1 cellular context compared by ENCODE assay signal in the genomic region with DNA sequence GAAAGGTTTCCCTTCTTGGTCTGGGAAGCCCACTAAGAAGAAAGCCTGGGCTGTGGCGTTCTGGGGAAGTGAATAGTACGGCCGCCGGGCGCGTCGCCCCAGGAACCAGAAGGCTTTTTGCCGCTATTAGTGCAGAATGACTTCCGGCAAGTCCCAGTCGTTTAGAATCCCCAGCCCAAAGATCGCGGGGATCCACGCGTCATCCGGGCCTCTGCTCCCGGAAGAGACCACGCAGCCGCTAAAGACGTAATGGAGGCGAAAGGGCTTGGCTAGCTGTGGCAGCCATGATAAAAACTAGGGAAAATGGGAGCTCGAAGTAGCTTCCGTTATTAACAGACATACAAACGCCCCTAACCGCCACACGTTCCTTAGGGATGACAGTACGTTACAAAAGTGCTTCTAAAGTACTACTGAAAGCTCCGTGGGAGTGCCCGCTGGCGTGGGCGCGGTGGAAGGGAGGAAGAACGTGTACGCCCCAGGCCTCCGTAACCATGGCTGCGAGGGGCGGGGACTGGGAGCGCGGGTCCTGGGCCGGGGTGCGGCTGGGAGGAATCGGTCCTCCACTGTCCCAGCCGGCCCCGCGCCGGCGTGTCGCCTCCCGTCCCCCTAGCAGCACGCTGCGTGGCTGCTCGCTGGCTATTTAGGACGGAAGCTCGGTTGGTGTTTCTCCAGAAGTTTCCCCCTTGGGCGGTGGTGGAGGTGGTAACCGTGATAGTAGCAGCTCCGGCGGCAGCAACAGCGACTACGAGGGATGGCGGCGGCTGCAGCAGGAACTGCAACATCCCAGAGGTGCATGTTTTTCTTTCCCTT.
TF ChIP-seq lines count a peak whose summit lies in the region.

A gene (plus strand): TSS at position 667 of the 810 bp plus-strand sequence. CDS start 85 bp downstream, at position 752.

TF ChIP-seq in GM12878, 131 proteins besides CTCF, POLR2A, EP300 and RAD21 (continued from another document and continues in another):
- TF ChIP-seq CREB1 (IDR thresholded peaks at IDR 0.05; ENCODE audit: low read depth), result peak; percentile 76
- TF ChIP-seq RCOR1 (conservative IDR thresholded peaks at IDR 0.05; ENCODE audit: low read depth, low read length), result no peak
- TF ChIP-seq, protein P1, sequence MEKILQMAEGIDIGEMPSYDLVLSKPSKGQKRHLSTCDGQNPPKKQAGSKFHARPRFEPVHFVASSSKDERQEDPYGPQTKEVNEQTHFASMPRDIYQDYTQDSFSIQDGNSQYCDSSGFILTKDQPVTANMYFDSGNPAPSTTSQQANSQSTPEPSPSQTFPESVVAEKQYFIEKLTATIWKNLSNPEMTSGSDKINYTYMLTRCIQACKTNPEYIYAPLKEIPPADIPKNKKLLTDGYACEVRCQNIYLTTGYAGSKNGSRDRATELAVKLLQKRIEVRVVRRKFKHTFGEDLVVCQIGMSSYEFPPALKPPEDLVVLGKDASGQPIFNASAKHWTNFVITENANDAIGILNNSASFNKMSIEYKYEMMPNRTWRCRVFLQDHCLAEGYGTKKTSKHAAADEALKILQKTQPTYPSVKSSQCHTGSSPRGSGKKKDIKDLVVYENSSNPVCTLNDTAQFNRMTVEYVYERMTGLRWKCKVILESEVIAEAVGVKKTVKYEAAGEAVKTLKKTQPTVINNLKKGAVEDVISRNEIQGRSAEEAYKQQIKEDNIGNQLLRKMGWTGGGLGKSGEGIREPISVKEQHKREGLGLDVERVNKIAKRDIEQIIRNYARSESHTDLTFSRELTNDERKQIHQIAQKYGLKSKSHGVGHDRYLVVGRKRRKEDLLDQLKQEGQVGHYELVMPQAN (conservative IDR thresholded peaks at IDR 0.05), result peak; percentile 58
- TF ChIP-seq MEF2A (IDR thresholded peaks at IDR 0.05; ENCODE audit: insufficient read depth, low read depth, low read length), result no peak
- TF ChIP-seq, protein P2, sequence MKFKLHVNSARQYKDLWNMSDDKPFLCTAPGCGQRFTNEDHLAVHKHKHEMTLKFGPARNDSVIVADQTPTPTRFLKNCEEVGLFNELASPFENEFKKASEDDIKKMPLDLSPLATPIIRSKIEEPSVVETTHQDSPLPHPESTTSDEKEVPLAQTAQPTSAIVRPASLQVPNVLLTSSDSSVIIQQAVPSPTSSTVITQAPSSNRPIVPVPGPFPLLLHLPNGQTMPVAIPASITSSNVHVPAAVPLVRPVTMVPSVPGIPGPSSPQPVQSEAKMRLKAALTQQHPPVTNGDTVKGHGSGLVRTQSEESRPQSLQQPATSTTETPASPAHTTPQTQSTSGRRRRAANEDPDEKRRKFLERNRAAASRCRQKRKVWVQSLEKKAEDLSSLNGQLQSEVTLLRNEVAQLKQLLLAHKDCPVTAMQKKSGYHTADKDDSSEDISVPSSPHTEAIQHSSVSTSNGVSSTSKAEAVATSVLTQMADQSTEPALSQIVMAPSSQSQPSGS (IDR thresholded peaks at IDR 0.05; ENCODE audit: low read length), result no peak
- no peak for TF ChIP-seq EZH2 (IDR thresholded peaks at IDR 0.05; ENCODE audit: borderline replicate concordance, control insufficient read depth, low read depth, low read length)
- TF ChIP-seq ETV6 (conservative IDR thresholded peaks at IDR 0.05 in 1 of 2, IDR thresholded peaks at IDR 0.05 in 1 of 2; ENCODE audit: borderline replicate concordance in 1 of 2, low read depth in 1 of 2), result peak in 1 of 2 experiments; percentile 44; a peak in 1 of 4 replicates
- no peak for TF ChIP-seq BCL11A (IDR thresholded peaks at IDR 0.05; ENCODE audit: low read depth, low read length)
- no peak for TF ChIP-seq TARDBP (IDR thresholded peaks at IDR 0.05; ENCODE audit: borderline replicate concordance)
- peak; percentile 91 for TF ChIP-seq NBN (IDR thresholded peaks at IDR 0.05)
- TF ChIP-seq RELA (IDR thresholded peaks at IDR 0.05; ENCODE audit: borderline replicate concordance, partially characterized antibody), result no peak
- no peak for TF ChIP-seq CBX3 (IDR thresholded peaks at IDR 0.05; ENCODE audit: borderline replicate concordance, low read depth)
- TF ChIP-seq PAX5 (IDR thresholded peaks at IDR 0.05; ENCODE audit: borderline replicate concordance, low read depth, low read length), result peak; percentile 12; the same call in 1 of the 2 replicates
- TF ChIP-seq NFXL1 (IDR thresholded peaks at IDR 0.05; ENCODE audit: borderline replicate concordance), result no peak
- peak; percentile 71; the same call in 1 of the 2 replicates for TF ChIP-seq ZNF24 (IDR thresholded peaks at IDR 0.05)
- TF ChIP-seq, protein P3, sequence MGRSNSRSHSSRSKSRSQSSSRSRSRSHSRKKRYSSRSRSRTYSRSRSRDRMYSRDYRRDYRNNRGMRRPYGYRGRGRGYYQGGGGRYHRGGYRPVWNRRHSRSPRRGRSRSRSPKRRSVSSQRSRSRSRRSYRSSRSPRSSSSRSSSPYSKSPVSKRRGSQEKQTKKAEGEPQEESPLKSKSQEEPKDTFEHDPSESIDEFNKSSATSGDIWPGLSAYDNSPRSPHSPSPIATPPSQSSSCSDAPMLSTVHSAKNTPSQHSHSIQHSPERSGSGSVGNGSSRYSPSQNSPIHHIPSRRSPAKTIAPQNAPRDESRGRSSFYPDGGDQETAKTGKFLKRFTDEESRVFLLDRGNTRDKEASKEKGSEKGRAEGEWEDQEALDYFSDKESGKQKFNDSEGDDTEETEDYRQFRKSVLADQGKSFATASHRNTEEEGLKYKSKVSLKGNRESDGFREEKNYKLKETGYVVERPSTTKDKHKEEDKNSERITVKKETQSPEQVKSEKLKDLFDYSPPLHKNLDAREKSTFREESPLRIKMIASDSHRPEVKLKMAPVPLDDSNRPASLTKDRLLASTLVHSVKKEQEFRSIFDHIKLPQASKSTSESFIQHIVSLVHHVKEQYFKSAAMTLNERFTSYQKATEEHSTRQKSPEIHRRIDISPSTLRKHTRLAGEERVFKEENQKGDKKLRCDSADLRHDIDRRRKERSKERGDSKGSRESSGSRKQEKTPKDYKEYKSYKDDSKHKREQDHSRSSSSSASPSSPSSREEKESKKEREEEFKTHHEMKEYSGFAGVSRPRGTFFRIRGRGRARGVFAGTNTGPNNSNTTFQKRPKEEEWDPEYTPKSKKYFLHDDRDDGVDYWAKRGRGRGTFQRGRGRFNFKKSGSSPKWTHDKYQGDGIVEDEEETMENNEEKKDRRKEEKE (IDR thresholded peaks at IDR 0.05), result no peak
- TF ChIP-seq ZNF622 (IDR thresholded peaks at IDR 0.05), result no peak
- TF ChIP-seq, protein P4, sequence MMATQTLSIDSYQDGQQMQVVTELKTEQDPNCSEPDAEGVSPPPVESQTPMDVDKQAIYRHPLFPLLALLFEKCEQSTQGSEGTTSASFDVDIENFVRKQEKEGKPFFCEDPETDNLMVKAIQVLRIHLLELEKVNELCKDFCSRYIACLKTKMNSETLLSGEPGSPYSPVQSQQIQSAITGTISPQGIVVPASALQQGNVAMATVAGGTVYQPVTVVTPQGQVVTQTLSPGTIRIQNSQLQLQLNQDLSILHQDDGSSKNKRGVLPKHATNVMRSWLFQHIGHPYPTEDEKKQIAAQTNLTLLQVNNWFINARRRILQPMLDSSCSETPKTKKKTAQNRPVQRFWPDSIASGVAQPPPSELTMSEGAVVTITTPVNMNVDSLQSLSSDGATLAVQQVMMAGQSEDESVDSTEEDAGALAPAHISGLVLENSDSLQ (IDR thresholded peaks at IDR 0.05), result peak; percentile 6; the same call in 1 of the 2 replicates
- no peak for TF ChIP-seq NR2C2 (IDR thresholded peaks at IDR 0.05; ENCODE audit: borderline replicate concordance, control insufficient read depth, insufficient read length, low read depth)
- TF ChIP-seq, protein P5, sequence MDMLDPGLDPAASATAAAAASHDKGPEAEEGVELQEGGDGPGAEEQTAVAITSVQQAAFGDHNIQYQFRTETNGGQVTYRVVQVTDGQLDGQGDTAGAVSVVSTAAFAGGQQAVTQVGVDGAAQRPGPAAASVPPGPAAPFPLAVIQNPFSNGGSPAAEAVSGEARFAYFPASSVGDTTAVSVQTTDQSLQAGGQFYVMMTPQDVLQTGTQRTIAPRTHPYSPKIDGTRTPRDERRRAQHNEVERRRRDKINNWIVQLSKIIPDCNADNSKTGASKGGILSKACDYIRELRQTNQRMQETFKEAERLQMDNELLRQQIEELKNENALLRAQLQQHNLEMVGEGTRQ (IDR thresholded peaks at IDR 0.05; ENCODE audit: borderline replicate concordance, low read depth, low read length), result no peak
- peak; percentile 95 for TF ChIP-seq SMARCA5 (IDR thresholded peaks at IDR 0.05)
- TF ChIP-seq MTA3 (IDR thresholded peaks at IDR 0.05; ENCODE audit: borderline replicate concordance, low read length), result no peak
- TF ChIP-seq SIN3A (IDR thresholded peaks at IDR 0.05; ENCODE audit: low read depth, low read length), result peak; percentile 79
- TF ChIP-seq ZBED1 (IDR thresholded peaks at IDR 0.05; ENCODE audit: borderline replicate concordance), result peak; percentile 50
- peak; percentile 82 for TF ChIP-seq POLR2AphosphoS2 (IDR thresholded peaks at IDR 0.05; ENCODE audit: low read depth, low read length)
- TF ChIP-seq, protein P6, sequence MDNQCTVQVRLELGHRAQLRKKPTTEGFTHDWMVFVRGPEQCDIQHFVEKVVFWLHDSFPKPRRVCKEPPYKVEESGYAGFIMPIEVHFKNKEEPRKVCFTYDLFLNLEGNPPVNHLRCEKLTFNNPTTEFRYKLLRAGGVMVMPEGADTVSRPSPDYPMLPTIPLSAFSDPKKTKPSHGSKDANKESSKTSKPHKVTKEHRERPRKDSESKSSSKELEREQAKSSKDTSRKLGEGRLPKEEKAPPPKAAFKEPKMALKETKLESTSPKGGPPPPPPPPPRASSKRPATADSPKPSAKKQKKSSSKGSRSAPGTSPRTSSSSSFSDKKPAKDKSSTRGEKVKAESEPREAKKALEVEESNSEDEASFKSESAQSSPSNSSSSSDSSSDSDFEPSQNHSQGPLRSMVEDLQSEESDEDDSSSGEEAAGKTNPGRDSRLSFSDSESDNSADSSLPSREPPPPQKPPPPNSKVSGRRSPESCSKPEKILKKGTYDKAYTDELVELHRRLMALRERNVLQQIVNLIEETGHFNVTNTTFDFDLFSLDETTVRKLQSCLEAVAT (IDR thresholded peaks at IDR 0.05), result peak; percentile 66
- 0 out of 2 replicates have a peak, but pooled peaks have one; percentile 39 for TF ChIP-seq HDGF (IDR thresholded peaks at IDR 0.05)
- peak; percentile 38; the same call in 1 of the 2 replicates for TF ChIP-seq SPI1 (IDR thresholded peaks at IDR 0.05; ENCODE audit: borderline replicate concordance, insufficient read depth, low read depth, low read length)
- TF ChIP-seq ZSCAN29 (IDR thresholded peaks at IDR 0.05), result no peak
- TF ChIP-seq TCF7 (IDR thresholded peaks at IDR 0.05; ENCODE audit: borderline replicate concordance), result peak; percentile 34; the same call in 1 of the 2 replicates
- TF ChIP-seq CHD1 (IDR thresholded peaks at IDR 0.05; ENCODE audit: low read depth, low read length), result peak; percentile 62
- peak; percentile 11 for TF ChIP-seq SP1 (IDR thresholded peaks at IDR 0.05; ENCODE audit: low read depth, low read length)
- no peak for TF ChIP-seq SUZ12 (IDR thresholded peaks at IDR 0.05; ENCODE audit: unreplicated experiment)
- peak; percentile 49; the same call in 1 of the 2 replicates for TF ChIP-seq JUND (IDR thresholded peaks at IDR 0.05; ENCODE audit: low read depth, low read length)
- no peak for TF ChIP-seq NRF1 (conservative IDR thresholded peaks at IDR 0.05; ENCODE audit: low read depth, low read length)
- TF ChIP-seq ASH2L (IDR thresholded peaks at IDR 0.05; ENCODE audit: borderline replicate concordance, low read depth), result no peak
- TF ChIP-seq EGR1 (IDR thresholded peaks at IDR 0.05; ENCODE audit: borderline replicate concordance in 1 of 2, low read depth in 2 of 2, low read length in 2 of 2), result peak; percentile 36 to 77
- no peak for TF ChIP-seq STAT3 (IDR thresholded peaks at IDR 0.05; ENCODE audit: low read depth, low read length)
- TF ChIP-seq ATF7 (IDR thresholded peaks at IDR 0.05; ENCODE audit: low read depth), result peak; percentile 15
- peak; percentile 72 to 80 for TF ChIP-seq IKZF2 (IDR thresholded peaks at IDR 0.05)
- peak; percentile 62; the same call in 1 of the 3 replicates for TF ChIP-seq POU2F2 (IDR thresholded peaks at IDR 0.05; ENCODE audit: borderline replicate concordance, low read depth, low read length)
- no peak for TF ChIP-seq FOS (IDR thresholded peaks at IDR 0.05; ENCODE audit: borderline replicate concordance, extremely low read depth, insufficient read length)
- TF ChIP-seq POLR2AphosphoS5 (IDR thresholded peaks at IDR 0.05; ENCODE audit: low read length), result peak; percentile 94
- TF ChIP-seq, protein P7, sequence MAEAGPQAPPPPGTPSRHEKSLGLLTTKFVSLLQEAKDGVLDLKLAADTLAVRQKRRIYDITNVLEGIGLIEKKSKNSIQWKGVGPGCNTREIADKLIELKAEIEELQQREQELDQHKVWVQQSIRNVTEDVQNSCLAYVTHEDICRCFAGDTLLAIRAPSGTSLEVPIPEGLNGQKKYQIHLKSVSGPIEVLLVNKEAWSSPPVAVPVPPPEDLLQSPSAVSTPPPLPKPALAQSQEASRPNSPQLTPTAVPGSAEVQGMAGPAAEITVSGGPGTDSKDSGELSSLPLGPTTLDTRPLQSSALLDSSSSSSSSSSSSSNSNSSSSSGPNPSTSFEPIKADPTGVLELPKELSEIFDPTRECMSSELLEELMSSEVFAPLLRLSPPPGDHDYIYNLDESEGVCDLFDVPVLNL (IDR thresholded peaks at IDR 0.05; ENCODE audit: low read depth, low read length), result no peak
- TF ChIP-seq, protein P8, sequence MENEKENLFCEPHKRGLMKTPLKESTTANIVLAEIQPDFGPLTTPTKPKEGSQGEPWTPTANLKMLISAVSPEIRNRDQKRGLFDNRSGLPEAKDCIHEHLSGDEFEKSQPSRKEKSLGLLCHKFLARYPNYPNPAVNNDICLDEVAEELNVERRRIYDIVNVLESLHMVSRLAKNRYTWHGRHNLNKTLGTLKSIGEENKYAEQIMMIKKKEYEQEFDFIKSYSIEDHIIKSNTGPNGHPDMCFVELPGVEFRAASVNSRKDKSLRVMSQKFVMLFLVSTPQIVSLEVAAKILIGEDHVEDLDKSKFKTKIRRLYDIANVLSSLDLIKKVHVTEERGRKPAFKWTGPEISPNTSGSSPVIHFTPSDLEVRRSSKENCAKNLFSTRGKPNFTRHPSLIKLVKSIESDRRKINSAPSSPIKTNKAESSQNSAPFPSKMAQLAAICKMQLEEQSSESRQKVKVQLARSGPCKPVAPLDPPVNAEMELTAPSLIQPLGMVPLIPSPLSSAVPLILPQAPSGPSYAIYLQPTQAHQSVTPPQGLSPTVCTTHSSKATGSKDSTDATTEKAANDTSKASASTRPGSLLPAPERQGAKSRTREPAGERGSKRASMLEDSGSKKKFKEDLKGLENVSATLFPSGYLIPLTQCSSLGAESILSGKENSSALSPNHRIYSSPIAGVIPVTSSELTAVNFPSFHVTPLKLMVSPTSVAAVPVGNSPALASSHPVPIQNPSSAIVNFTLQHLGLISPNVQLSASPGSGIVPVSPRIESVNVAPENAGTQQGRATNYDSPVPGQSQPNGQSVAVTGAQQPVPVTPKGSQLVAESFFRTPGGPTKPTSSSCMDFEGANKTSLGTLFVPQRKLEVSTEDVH (IDR thresholded peaks at IDR 0.05; ENCODE audit: low read depth, partially characterized antibody), result peak; percentile 67
